ENCODE assay signal across 18 cellular contexts in the genomic region with DNA sequence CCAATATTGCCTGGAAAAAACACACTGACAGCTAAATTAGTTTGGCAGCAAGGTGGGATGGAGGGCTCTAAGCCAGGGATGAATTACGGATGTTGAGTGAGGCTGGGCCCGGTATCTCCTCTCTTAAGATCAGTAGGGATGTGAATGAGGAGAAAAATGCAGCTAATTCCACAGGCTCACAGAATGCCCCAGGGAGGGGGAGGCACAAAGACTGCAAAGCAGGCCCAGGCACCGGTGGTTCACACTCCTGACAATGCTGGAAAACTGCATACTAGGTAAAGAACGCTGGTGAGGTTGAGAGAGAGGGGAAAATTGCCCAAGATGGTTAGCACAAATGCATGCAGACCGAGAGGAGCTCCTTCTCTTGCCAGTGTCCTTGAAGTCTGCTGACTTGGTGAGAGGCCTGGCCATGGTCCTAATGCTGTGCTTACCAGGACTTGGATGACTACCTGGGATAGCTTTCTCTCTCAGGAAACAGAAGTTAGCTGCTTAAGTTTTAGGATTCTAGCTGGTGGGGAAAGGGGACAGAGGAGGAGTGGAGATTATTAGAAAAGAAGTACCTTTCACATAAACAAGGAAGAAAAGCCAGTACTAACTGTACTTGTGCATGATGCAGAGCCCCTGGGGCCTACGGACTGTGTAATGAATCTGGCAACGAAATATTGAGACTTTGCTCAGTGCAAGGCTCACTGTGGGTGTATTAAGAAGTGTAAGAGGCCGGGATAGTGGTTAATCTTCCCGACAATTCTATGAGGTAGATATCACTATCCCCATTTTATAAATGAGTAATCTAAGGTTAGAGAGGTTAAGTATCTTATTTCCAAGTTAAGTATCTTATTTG.
A peak's percentile ranks its signal among the peaks of the same experiment; 100 is the strongest.
DNase-seq lines count a peak whose midpoint lies in the region; ATAC-seq and TF ChIP-seq lines count a peak whose summit lies in the region.
"Had no signal": no experiment of that assay in that cellular context is flagged by ENCODE, and none has a peak within 500 bp of the region (broad histone marks: within the 10 kb centered on the region; RNA-seq: fewer than 3 reads in every experiment).

No MANE protein-coding gene starts in this region.

- H3K36me3 ChIP-seq in heart left ventricle = no peaks in the 10 kb centered on the region
- H3K36me3 ChIP-seq: BLaER1 treated with 17β-estradiol and CSF1 and Interleukin-3, amounts not matched to agents 10 nM and 100 nM had no signal

- peaks cover 5% of the 10 kb centered on the region for H3K9me3 Mint-ChIP-seq in glutamatergic neuron (ENCODE audit: unreplicated experiment)
- no peaks in the 10 kb centered on the region for H3K9me3 Mint-ChIP-seq in nephron
- H3K9me3 Mint-ChIP-seq: CD8-positive, alpha-beta memory T cell had no signal

- no peaks in the 10 kb centered on the region for H3K27me3 Mint-ChIP-seq in glutamatergic neuron (ENCODE audit: unreplicated experiment)
- H3K27me3 Mint-ChIP-seq in nephron (ENCODE audit: low read depth) = peaks cover 4% of the 10 kb centered on the region

- ATAC-seq in Right ventricle myocardium superior (ENCODE audit: poor library complexity) = peak; percentile 62
- no peak for ATAC-seq in heart left ventricle
- no peak for ATAC-seq in GM19452 (IDR thresholded peaks at IDR 0.05; ENCODE audit: unreplicated experiment)
- ATAC-seq: GM12878, K562 had no signal

- no peak overlapping the region for H3K4me3 Mint-ChIP-seq in glutamatergic neuron (ENCODE audit: unreplicated experiment)
- H3K4me3 Mint-ChIP-seq in nephron = no peak overlapping the region
- H3K4me3 Mint-ChIP-seq: CD8-positive, alpha-beta memory T cell had no signal

- intact Hi-C loops in Right ventricle myocardium superior (cut with DNase I) (no loop called here), heart left ventricle (cut with DNase I) (loop anchor here in 2 of 10 donors (10.0 kb wide), 2 partner anchors 109 to 119 kb away; no protein-coding TSS in a partner anchor)

- H3K4me1 Mint-ChIP-seq in glutamatergic neuron (ENCODE audit: low read depth, unreplicated experiment) = peaks cover 25% of the 10 kb centered on the region
- peaks cover 53% of the 10 kb centered on the region for H3K4me1 Mint-ChIP-seq in nephron
- H3K4me1 Mint-ChIP-seq: CD8-positive, alpha-beta memory T cell had no signal

- no peaks in the 10 kb centered on the region for H3K27me3 ChIP-seq in heart left ventricle
- H3K27me3 ChIP-seq: BLaER1 treated with 17β-estradiol and CSF1 and Interleukin-3, amounts not matched to agents 10 nM and 100 nM had no signal

- H3K4me1 ChIP-seq in heart left ventricle = peaks cover 0 to 63% (median 15%) of the 10 kb centered on the region in 12 donors

- no peak for TF ChIP-seq POLR2A in heart left ventricle (IDR thresholded peaks at IDR 0.05)

- H3K27ac Mint-ChIP-seq in glutamatergic neuron (ENCODE audit: unreplicated experiment) (no peak overlapping the region), nephron (peak overlapping the region; percentile 9 to 59 (median 22))
- H3K27ac Mint-ChIP-seq: CD8-positive, alpha-beta memory T cell had no signal

- H3K4me3 ChIP-seq in heart left ventricle = no peak overlapping the region
- H3K4me3 ChIP-seq: BLaER1 treated with 17β-estradiol and CSF1 and Interleukin-3, amounts not matched to agents 10 nM and 100 nM; GM12878; K562; PC-9 had no signal

- H3K27ac ChIP-seq in heart left ventricle = peak overlapping the region in 4 of 12 donors; percentile 23 to 47 (median 32)
- H3K27ac ChIP-seq: BLaER1 treated with 17β-estradiol and CSF1 and Interleukin-3, amounts not matched to agents 10 nM and 100 nM; PC-9 had no signal

- DNase-seq in Right ventricle myocardium superior (no peak), heart left ventricle (no peak), glutamatergic neuron (peak; percentile 38), germinal center (ENCODE audit: low spot score) (no peak), activated gamma-delta T cell treated with Interleukin-2 at 50 U/mL for 16 hours (no peak), AG08395 (ENCODE audit: low spot score) (no peak)
- DNase-seq: CD8-positive, alpha-beta memory T cell; DMS79 treated with DMSO at 0.1 percent for 48 hours; NCI-H1417 treated with DMSO at 0.1 percent for 48 hours; NCI-H2029 treated with DMSO at 0.1 percent for 48 hours; NCI-H510A; NCI-H774; PC-9 had no signal

- H3K9me3 ChIP-seq in heart left ventricle = no peaks in the 10 kb centered on the region
- H3K9me3 ChIP-seq: BLaER1 treated with 17β-estradiol and CSF1 and Interleukin-3, amounts not matched to agents 10 nM and 100 nM had no signal

- WGBS in heart left ventricle, 4 donors = 55 to 62% (median 60%) methylated on average over 9 of the region's 9 CpGs

- H3K36me3 Mint-ChIP-seq in glutamatergic neuron (ENCODE audit: unreplicated experiment) (peaks cover 8% of the 10 kb centered on the region), nephron (ENCODE audit: low read depth) (no peaks in the 10 kb centered on the region)
- H3K36me3 Mint-ChIP-seq: CD8-positive, alpha-beta memory T cell had no signal

- no peak for TF ChIP-seq CTCF in heart left ventricle (IDR thresholded peaks at IDR 0.05)
- TF ChIP-seq CTCF in glutamatergic neuron (IDR thresholded peaks at IDR 0.05; ENCODE audit: partially characterized antibody, unreplicated experiment) = no peak
- TF ChIP-seq CTCF in nephron (IDR thresholded peaks at IDR 0.05; ENCODE audit: unreplicated experiment in 3 of 3) = no peak
